In the genomic region with DNA sequence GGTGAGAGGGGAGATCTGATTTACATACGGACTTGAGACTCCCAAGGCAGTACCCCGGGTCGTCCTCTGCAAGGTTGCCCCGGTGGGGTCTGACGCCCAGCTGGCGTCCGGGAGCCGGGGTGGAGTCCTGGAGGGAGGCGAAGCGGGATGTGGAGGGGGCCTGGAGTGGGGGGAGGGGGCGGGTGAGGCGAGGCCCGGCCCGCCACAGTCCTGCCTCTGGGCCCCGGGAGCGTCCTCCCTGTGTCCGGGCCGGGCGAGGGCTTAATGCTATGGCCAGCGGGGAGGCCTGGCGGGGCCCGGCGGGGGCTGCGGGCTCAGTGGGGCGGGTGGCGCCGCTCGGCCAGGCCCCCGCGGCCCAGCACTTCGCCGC, we compare ENCODE assay signal across 11 cellular contexts. TPM values are rescaled to one million over a fixed set of nuclear protein-coding genes. Genes with fewer than 3 reads are reported as not detected.
DNase-seq lines count a peak whose midpoint lies in the region; ATAC-seq and TF ChIP-seq lines count a peak whose summit lies in the region.
"Had no signal": no experiment of that assay in that cellular context is flagged by ENCODE, and none has a peak within 500 bp of the region (broad histone marks: within the 10 kb centered on the region; RNA-seq: fewer than 3 reads in every experiment).

No MANE protein-coding gene starts in this region.

- peaks cover 8% of the 10 kb centered on the region for H3K4me1 Mint-ChIP-seq in activated T-helper 2 cell treated with anti-CD3 and anti-CD28 coated beads, Interferon-gamma antibody, Interleukin-2, Interleukin-4, amounts not matched to agents 10 μg/mL and 5 μg/mL and 100 μg/mL, durations not matched to agents 14 hours and 24 hours and 36 hours (ENCODE audit: low read depth)
- H3K4me1 Mint-ChIP-seq: central memory CD8-positive, alpha-beta T cell had no signal

- H3K27ac ChIP-seq in stomach = peak overlapping the region in 2 of 5 donors; percentile 56 to 81

- no peaks in the 10 kb centered on the region for H3K27me3 ChIP-seq in stomach

- H3K27me3 Mint-ChIP-seq in activated T-helper 2 cell treated with anti-CD3 and anti-CD28 coated beads, Interferon-gamma antibody, Interleukin-2, Interleukin-4, amounts not matched to agents 10 μg/mL and 5 μg/mL and 100 μg/mL, durations not matched to agents 14 hours and 24 hours and 36 hours (ENCODE audit: low read depth) = no peaks in the 10 kb centered on the region
- H3K27me3 Mint-ChIP-seq: central memory CD8-positive, alpha-beta T cell had no signal

- no peak overlapping the region for H3K4me3 Mint-ChIP-seq in activated T-helper 2 cell treated with anti-CD3 and anti-CD28 coated beads, Interferon-gamma antibody, Interleukin-2, Interleukin-4, amounts not matched to agents 10 μg/mL and 5 μg/mL and 100 μg/mL, durations not matched to agents 14 hours and 24 hours and 36 hours (ENCODE audit: low read depth)
- H3K4me3 Mint-ChIP-seq: central memory CD8-positive, alpha-beta T cell had no signal

- H3K27ac Mint-ChIP-seq in activated T-helper 2 cell treated with anti-CD3 and anti-CD28 coated beads, Interferon-gamma antibody, Interleukin-2, Interleukin-4, amounts not matched to agents 10 μg/mL and 5 μg/mL and 100 μg/mL, durations not matched to agents 14 hours and 24 hours and 36 hours = no peak overlapping the region

- ATAC-seq in left lobe of liver (peak; percentile 64), HG03039 (IDR thresholded peaks at IDR 0.05; ENCODE audit: unreplicated experiment) (no peak), HG02870 (IDR thresholded peaks at IDR 0.05; ENCODE audit: unreplicated experiment) (no peak)

- 20 to 42% (median 30%) methylated on average over 13 to 32 of the region's 32 CpGs for WGBS in stomach, 5 donors

- no peaks in the 10 kb centered on the region for H3K36me3 Mint-ChIP-seq in activated T-helper 2 cell treated with anti-CD3 and anti-CD28 coated beads, Interferon-gamma antibody, Interleukin-2, Interleukin-4, amounts not matched to agents 10 μg/mL and 5 μg/mL and 100 μg/mL, durations not matched to agents 14 hours and 24 hours and 36 hours (ENCODE audit: low read depth)

- no peak for TF ChIP-seq POLR2A in stomach (IDR thresholded peaks at IDR 0.05)

- H3K36me3 ChIP-seq in stomach = peaks cover 0 to 13% (median 0%) of the 10 kb centered on the region in 4 donors

- DNase-seq in HuH-7 (ENCODE audit: low spot score) = peak; percentile 76
- peak; percentile 26 for DNase-seq in dermis blood vessel endothelial cell
- DNase-seq in left lobe of liver (ENCODE audit: low spot score) = no peak
- DNase-seq in stomach = no peak
- no peak for DNase-seq in activated T-helper 2 cell treated with anti-CD3 and anti-CD28 coated beads, Interferon-gamma antibody, Interleukin-2, Interleukin-4, amounts not matched to agents 10 μg/mL and 5 μg/mL and 100 μg/mL, durations not matched to agents 14 hours and 24 hours and 36 hours (ENCODE audit: low spot score)
- no peak for DNase-seq in kidney tubule cell (ENCODE audit: low spot score)
- DNase-seq: activated CD8-positive, alpha-beta memory T cell treated with anti-CD3 and anti-CD28 coated beads for 24 hours had no signal

- no peak for TF ChIP-seq EP300 in stomach (IDR thresholded peaks at IDR 0.05)

- no peak for TF ChIP-seq CTCF in stomach (IDR thresholded peaks at IDR 0.05)

- H3K4me3 ChIP-seq in stomach = peak overlapping the region; percentile 44 to 53 (median 50)

- intact Hi-C loops in stomach (cut with DNase I; ENCODE audit: low total_unique reads) = no loop called here
- intact Hi-C loops in activated T-helper 2 cell treated with anti-CD3 and anti-CD28 coated beads, Interferon-gamma antibody, Interleukin-2, Interleukin-4, amounts not matched to agents 10 μg/mL and 5 μg/mL and 100 μg/mL, durations not matched to agents 14 hours and 24 hours and 36 hours (cut with micrococcal nuclease) = no loop called here

- peaks cover 5 to 26% (median 24%) of the 10 kb centered on the region in 4 donors for H3K4me1 ChIP-seq in stomach

- H3K9me3 ChIP-seq in stomach = no peaks in the 10 kb centered on the region

- H3K9me3 Mint-ChIP-seq in activated T-helper 2 cell treated with anti-CD3 and anti-CD28 coated beads, Interferon-gamma antibody, Interleukin-2, Interleukin-4, amounts not matched to agents 10 μg/mL and 5 μg/mL and 100 μg/mL, durations not matched to agents 14 hours and 24 hours and 36 hours = no peaks in the 10 kb centered on the region
- H3K9me3 Mint-ChIP-seq: central memory CD8-positive, alpha-beta T cell had no signal

RNA-seq across cellular contexts. Expression of a gene that starts 2.4 kb away (rescaled TPM):
- total RNA-seq in dermis blood vessel endothelial cell (not detected in 2 replicates), left lobe of liver (0.08 TPM), stomach (10 to 100 TPM in 1 of 5 donors, under 1 TPM in 2, not detected in 2; 0.72 to 15.6 (median 0.73) TPM)
- polyA plus RNA-seq in stomach = 1 to 10 TPM; 1.0 to 3.4 (median 2.1) TPM
- not detected in 2 replicates for total RNA-seq in activated T-helper 2 cell treated with anti-CD3 and anti-CD28 coated beads, Interferon-gamma antibody, Interleukin-2, Interleukin-4, amounts not matched to agents 10 μg/mL and 5 μg/mL and 100 μg/mL, durations not matched to agents 14 hours and 24 hours and 36 hours
- total RNA-seq: mucosa of gallbladder had no signal

RNA-seq across cellular contexts. Expression of a gene that starts 23.4 kb away (rescaled TPM):
- total RNA-seq in dermis blood vessel endothelial cell = not detected in 2 replicates
- 10.9 TPM for total RNA-seq in left lobe of liver
- total RNA-seq in stomach = 1 to 10 TPM; 2.6 to 8.4 (median 7.0) TPM
- polyA plus RNA-seq in stomach = 10 to 100 TPM in 2 of 3 donors, 1 to 10 TPM in 1; 8.2 to 24.3 (median 15.3) TPM
- total RNA-seq in activated T-helper 2 cell treated with anti-CD3 and anti-CD28 coated beads, Interferon-gamma antibody, Interleukin-2, Interleukin-4, amounts not matched to agents 10 μg/mL and 5 μg/mL and 100 μg/mL, durations not matched to agents 14 hours and 24 hours and 36 hours = 0.11 TPM in 1 of 2 replicates, not detected in the other

RNA-seq across cellular contexts. Expression of a gene that starts 53.5 kb away (rescaled TPM):
- total RNA-seq in dermis blood vessel endothelial cell (72.8 and 78.0 TPM in 2 replicates), left lobe of liver (15.8 TPM), stomach (100 to 1,000 TPM in 1 of 5 donors, 10 to 100 TPM in 3, 1 to 10 TPM in 1; 7.0 to 158 (median 24.8) TPM)
- polyA plus RNA-seq in stomach = 10 to 100 TPM; 21.7 to 33.6 (median 27.1) TPM
- total RNA-seq in activated T-helper 2 cell treated with anti-CD3 and anti-CD28 coated beads, Interferon-gamma antibody, Interleukin-2, Interleukin-4, amounts not matched to agents 10 μg/mL and 5 μg/mL and 100 μg/mL, durations not matched to agents 14 hours and 24 hours and 36 hours = 12.5 and 15.2 TPM in 2 replicates

Comparison
In these comparisons a context has a peak if more than half of its experiments do, and no peak if none do; other contexts are left out.
1. DNase-seq: peak in HuH-7 (single experiment) and dermis blood vessel endothelial cell (single experiment); none in left lobe of liver (single experiment), stomach (single experiment), activated T-helper 2 cell treated with anti-CD3 and anti-CD28 coated beads, Interferon-gamma antibody, Interleukin-2, Interleukin-4, amounts not matched to agents 10 μg/mL and 5 μg/mL and 100 μg/mL, durations not matched to agents 14 hours and 24 hours and 36 hours (single experiment) and kidney tubule cell (single experiment).